ENCODE assay signal across 12 cellular contexts in the genomic region with DNA sequence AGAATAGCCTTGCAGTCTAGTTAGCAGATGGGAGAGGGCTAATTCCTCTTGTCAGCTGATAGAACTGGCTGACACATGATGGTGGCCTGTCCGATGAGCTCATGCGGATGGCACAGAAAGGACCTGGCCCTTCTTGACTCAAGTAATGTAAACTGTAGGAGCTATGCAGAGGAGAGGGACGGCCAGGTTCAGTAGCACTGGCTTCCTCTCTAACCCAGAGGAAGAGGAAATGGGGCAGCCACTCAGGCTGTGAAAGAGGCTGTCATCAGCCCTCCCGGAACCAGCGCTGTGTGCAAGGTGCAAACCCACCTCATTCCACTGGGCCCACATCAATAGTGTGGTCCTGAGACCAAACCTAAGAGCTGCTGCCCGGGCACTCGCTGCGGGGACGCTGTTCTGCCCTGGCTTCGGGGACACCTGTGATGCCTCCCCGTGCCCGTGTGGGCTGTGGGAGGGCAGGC. TPM values are rescaled to one million over a fixed set of nuclear protein-coding genes. Genes with fewer than 3 reads are reported as not detected.
DNase-seq lines count a peak whose midpoint lies in the region; ATAC-seq lines count a peak whose summit lies in the region.
"Had no signal": no experiment of that assay in that cellular context is flagged by ENCODE, and none has a peak within 500 bp of the region (broad histone marks: within the 10 kb centered on the region; RNA-seq: fewer than 3 reads in every experiment).

No MANE protein-coding gene starts in this region.

- peaks cover 39% of the 10 kb centered on the region for H3K4me1 Mint-ChIP-seq in dendritic cell treated with granulocyte-macrophage colony-stimulating factor and Interleukin-4, amounts not matched to agents 40 ng/mL and 50 ng/mL, for 4 days (ENCODE audit: low read depth)

- H3K4me2 ChIP-seq in Karpas-422 (ENCODE audit: low read depth, low read length, poor library complexity, severe bottlenecking), result no peak overlapping the region
- H3K4me2 ChIP-seq: neural progenitor cell had no signal

- H3K4me1 ChIP-seq in Karpas-422 (ENCODE audit: low read length), result peaks cover 9% of the 10 kb centered on the region

- no peaks in the 10 kb centered on the region for H3K27me3 ChIP-seq in Karpas-422 (ENCODE audit: low read length)
- H3K27me3 ChIP-seq: neural progenitor cell had no signal

- H3K9me3 Mint-ChIP-seq in dendritic cell treated with granulocyte-macrophage colony-stimulating factor and Interleukin-4, amounts not matched to agents 40 ng/mL and 50 ng/mL, for 4 days, result no peaks in the 10 kb centered on the region
- H3K9me3 Mint-ChIP-seq: neural progenitor cell had no signal

- peak overlapping the region; percentile 77 for H3K27ac Mint-ChIP-seq in dendritic cell treated with granulocyte-macrophage colony-stimulating factor and Interleukin-4, amounts not matched to agents 40 ng/mL and 50 ng/mL, for 4 days
- H3K27ac Mint-ChIP-seq: neural progenitor cell had no signal

- H3K4me3 Mint-ChIP-seq in dendritic cell treated with granulocyte-macrophage colony-stimulating factor and Interleukin-4, amounts not matched to agents 40 ng/mL and 50 ng/mL, for 4 days, result peak overlapping the region; percentile 62
- H3K4me3 Mint-ChIP-seq: neural progenitor cell had no signal

- H3K9ac ChIP-seq in Karpas-422 (ENCODE audit: low read length), result no peak overlapping the region
- H3K9ac ChIP-seq: neural progenitor cell had no signal

- DNase-seq in activated CD4-positive, alpha-beta T cell treated with anti-CD3 and anti-CD28 coated beads for 4 hours, result peak; percentile 34 to 37
- peak in 2 of 3 donors; percentile 16 to 22 for DNase-seq in stimulated activated CD4-positive, alpha-beta T cell treated with anti-CD3 and anti-CD28 coated beads, TNF-alpha, amount 100 ng/mL, for 1 hour (ENCODE audit: low read depth in 3 of 3, low spot score in 1 of 3)
- DNase-seq in Karpas-422, result no peak
- DNase-seq in GM19240 (ENCODE audit: insufficient read length, low spot score), result no peak
- no peak for DNase-seq in DMS79 (lab: John Stamatoyannopoulos, UW)
- DNase-seq in DMS79 treated with DMSO at 0.1 percent for 48 hours (lab: John Stamatoyannopoulos, UW), result no peak
- DNase-seq: NCI-H1105, T1000 had no signal

- peaks cover 12% of the 10 kb centered on the region for H3K36me3 ChIP-seq in Karpas-422 (ENCODE audit: insufficient read depth, low read length)
- H3K36me3 ChIP-seq: neural progenitor cell had no signal

- H2AFZ ChIP-seq in Karpas-422 (ENCODE audit: low read length), result no peak overlapping the region
- H2AFZ ChIP-seq: neural progenitor cell had no signal

- H4K20me1 ChIP-seq in Karpas-422 (ENCODE audit: insufficient read depth, low read depth, low read length), result no peaks in the 10 kb centered on the region

- H3K27ac ChIP-seq in Karpas-422 (ENCODE audit: low read length), result no peak overlapping the region
- H3K27ac ChIP-seq: epithelial cell of prostate, neural progenitor cell had no signal

- peaks cover 92% of the 10 kb centered on the region for H3K36me3 Mint-ChIP-seq in dendritic cell treated with granulocyte-macrophage colony-stimulating factor and Interleukin-4, amounts not matched to agents 40 ng/mL and 50 ng/mL, for 4 days (ENCODE audit: low read depth)

- intact Hi-C loops in dendritic cell treated with granulocyte-macrophage colony-stimulating factor and Interleukin-4, amounts not matched to agents 40 ng/mL and 50 ng/mL, for 4 days (cut with micrococcal nuclease), result loop anchor here (10.0 kb wide), 1 partner anchor 110 kb away; a partner anchor contains a TSS

- H3K27me3 Mint-ChIP-seq in dendritic cell treated with granulocyte-macrophage colony-stimulating factor and Interleukin-4, amounts not matched to agents 40 ng/mL and 50 ng/mL, for 4 days, result no peaks in the 10 kb centered on the region

- H3K4me3 ChIP-seq in Karpas-422 (ENCODE audit: low read length), result no peak overlapping the region
- H3K4me3 ChIP-seq: neural progenitor cell had no signal

- no peaks in the 10 kb centered on the region for H3K9me2 ChIP-seq in Karpas-422 (replicated peaks; ENCODE audit: insufficient read depth, low read length)

- no peaks in the 10 kb centered on the region for H3K79me2 ChIP-seq in Karpas-422 (ENCODE audit: low read length)

- ATAC-seq in GM21447 (IDR thresholded peaks at IDR 0.05; ENCODE audit: unreplicated experiment), result peak; percentile 44

- H3K9me3 ChIP-seq in Karpas-422 (ENCODE audit: low read length), result no peaks in the 10 kb centered on the region

RNA-seq across cellular contexts. Expression of a gene that starts 30.7 kb away (rescaled TPM):
- total RNA-seq in Karpas-422 (2014; rRNA removed; shearing (Covaris generic); ENCODE audit: low replicate concordance), result 34.0 and 39.8 TPM in 2 replicates

RNA-seq across cellular contexts. Expression of a gene that starts 41.6 kb away (rescaled TPM):
- total RNA-seq in Karpas-422 (2014; rRNA removed; shearing (Covaris generic); ENCODE audit: low replicate concordance), result 6.2 and 13.0 TPM in 2 replicates

Comparison
In these comparisons a context has a peak if more than half of its experiments do, and no peak if none do; other contexts are left out.
1. DNase-seq: peak in activated CD4-positive, alpha-beta T cell treated with anti-CD3 and anti-CD28 coated beads for 4 hours (2 of 2) and stimulated activated CD4-positive, alpha-beta T cell treated with anti-CD3 and anti-CD28 coated beads, TNF-alpha, amount 100 ng/mL, for 1 hour (2 of 3); none in Karpas-422 (single experiment), GM19240 (single experiment), DMS79 (single experiment) and DMS79 treated with DMSO at 0.1 percent for 48 hours (single experiment).